Comparison of ENCODE assay signal across 12 cellular contexts in the genomic region with DNA sequence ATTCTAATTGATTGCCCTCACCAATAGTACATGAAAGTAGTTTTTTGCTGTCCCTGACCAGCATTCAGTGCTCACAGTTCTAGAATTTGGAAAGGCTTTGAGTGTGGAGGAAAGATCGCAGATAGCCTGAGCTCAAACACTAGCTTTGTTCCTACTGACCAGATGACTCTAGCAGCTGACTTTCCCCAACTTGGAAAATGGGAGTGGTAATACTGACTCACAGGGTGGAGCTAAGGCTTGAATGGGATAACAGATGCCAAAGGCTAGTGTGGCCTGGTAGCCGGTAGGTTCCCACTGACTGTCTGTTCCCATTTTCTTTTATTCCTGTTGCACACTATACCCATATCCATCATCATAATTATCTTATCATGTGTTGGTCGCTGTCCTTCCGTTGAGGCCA. TPM values are rescaled to one million over a fixed set of nuclear protein-coding genes. Genes with fewer than 3 reads are reported as not detected.
DNase-seq lines count a peak whose midpoint lies in the region; ATAC-seq lines count a peak whose summit lies in the region.
"Had no signal": no experiment of that assay in that cellular context is flagged by ENCODE, and none has a peak within 500 bp of the region (broad histone marks: within the 10 kb centered on the region; RNA-seq: fewer than 3 reads in every experiment).

No MANE protein-coding gene starts in this region.

- DNase-seq in A172 (ENCODE audit: low spot score), result peak; percentile 88
- DNase-seq in LoVo (ENCODE audit: low spot score), result peak; percentile 23
- DNase-seq in dedifferentiated amniotic fluid mesenchymal stem cell (ENCODE audit: extremely low spot score), result peak; percentile 40
- DNase-seq in kidney tubule cell (ENCODE audit: low spot score), result peak; percentile 46
- DNase-seq in NCI-H146 treated with DMSO at 0.1 percent for 48 hours (lab: John Stamatoyannopoulos, UW; ENCODE audit: unreplicated experiment), result no peak
- no peak for DNase-seq in NCI-H1092 (lab: John Stamatoyannopoulos, UW)
- no peak for DNase-seq in NCI-H146 (lab: John Stamatoyannopoulos, UW)
- DNase-seq: NCI-H2029, ovary, Right ventricle myocardium superior, uterus had no signal

- ATAC-seq in HG03571 (IDR thresholded peaks at IDR 0.05; ENCODE audit: unreplicated experiment), result no peak

RNA-seq across cellular contexts. Expression of a gene that starts 3.7 kb away (rescaled TPM):
- 4.0 and 4.1 TPM in 2 replicates for total RNA-seq in A172 (2014; rRNA removed; shearing (Covaris generic))

RNA-seq across cellular contexts. Expression of a gene that starts 22.8 kb away (rescaled TPM):
- total RNA-seq in A172 (2014; rRNA removed; shearing (Covaris generic)), result 10.7 and 47.6 TPM in 2 replicates

RNA-seq across cellular contexts. Expression of a gene that starts 25.3 kb away (rescaled TPM):
- total RNA-seq in A172 (2014; rRNA removed; shearing (Covaris generic)), result 80.2 and 89.6 TPM in 2 replicates

RNA-seq across cellular contexts. Expression of a gene that starts 32.1 kb away (rescaled TPM):
- 1.7 and 2.4 TPM in 2 replicates for total RNA-seq in A172 (2014; rRNA removed; shearing (Covaris generic))

RNA-seq across cellular contexts. Expression of a gene that starts 50.4 kb away (rescaled TPM):
- 3.7 and 5.7 TPM in 2 replicates for total RNA-seq in A172 (2014; rRNA removed; shearing (Covaris generic))

Comparison
In these comparisons a context has a peak if more than half of its experiments do, and no peak if none do; other contexts are left out.
1. DNase-seq: peak in A172 (single experiment), LoVo (single experiment), dedifferentiated amniotic fluid mesenchymal stem cell (single experiment) and kidney tubule cell (single experiment); none in NCI-H146 treated with DMSO at 0.1 percent for 48 hours (single experiment), NCI-H1092 (single experiment) and NCI-H146 (single experiment).